In genomic region chr19:4474504-4475136, GRCh38 we compare ENCODE assay signal across 1 cellular context.
A peak's percentile ranks its signal among the peaks of the same experiment; 100 is the strongest.
TF ChIP-seq lines count a peak whose summit lies in the region.

No MANE protein-coding gene starts in this region.

TF ChIP-seq in GM12878, 131 proteins besides CTCF, POLR2A, EP300 and RAD21 (continues in another document):
- no peak for TF ChIP-seq CUX1 (IDR thresholded peaks at IDR 0.05; ENCODE audit: insufficient replicate concordance, low read depth, low read length)
- TF ChIP-seq GABPA (IDR thresholded peaks at IDR 0.05; ENCODE audit: low read depth) = peak; percentile 90
- TF ChIP-seq NRF1 (conservative IDR thresholded peaks at IDR 0.05; ENCODE audit: low read depth, low read length) = no peak
- peak; percentile 83; the same call in 1 of the 2 replicates for TF ChIP-seq ZBTB40 (IDR thresholded peaks at IDR 0.05; ENCODE audit: borderline replicate concordance)
- TF ChIP-seq ETV6 (conservative IDR thresholded peaks at IDR 0.05 in 1 of 2, IDR thresholded peaks at IDR 0.05 in 1 of 2; ENCODE audit: borderline replicate concordance in 1 of 2, low read depth in 1 of 2) = no peak
- TF ChIP-seq NFYA (IDR thresholded peaks at IDR 0.05; ENCODE audit: borderline replicate concordance, low read depth, low read length) = peak; percentile 54
- no peak for TF ChIP-seq E2F8 (IDR thresholded peaks at IDR 0.05; ENCODE audit: low read depth, partially characterized antibody)
- no peak for TF ChIP-seq KDM1A (IDR thresholded peaks at IDR 0.05; ENCODE audit: borderline replicate concordance)
- peak; percentile 62; the same call in 1 of the 2 replicates for TF ChIP-seq IRF3 (IDR thresholded peaks at IDR 0.05)
- peak; percentile 91 for TF ChIP-seq CHD2 (IDR thresholded peaks at IDR 0.05; ENCODE audit: borderline replicate concordance, low read depth, low read length)
- TF ChIP-seq YY1 (IDR thresholded peaks at IDR 0.05; ENCODE audit: low read depth, low read length) = no peak
- TF ChIP-seq IRF4 (IDR thresholded peaks at IDR 0.05; ENCODE audit: low read depth, low read length) = no peak
- TF ChIP-seq SP1 (IDR thresholded peaks at IDR 0.05; ENCODE audit: low read depth, low read length) = peak; percentile 89
- peak; percentile 53; the same call in 1 of the 2 replicates for TF ChIP-seq CEBPZ (IDR thresholded peaks at IDR 0.05; ENCODE audit: low read depth, low read length)
- TF ChIP-seq PBX3 (IDR thresholded peaks at IDR 0.05; ENCODE audit: insufficient replicate concordance, low read depth, low read length) = peak; percentile 98
- TF ChIP-seq CREB1 (IDR thresholded peaks at IDR 0.05; ENCODE audit: low read depth) = 0 out of 2 replicates have a peak, but pooled peaks have one; percentile 29
- TF ChIP-seq PKNOX1 (IDR thresholded peaks at IDR 0.05) = peak; percentile 99
- TF ChIP-seq CEBPB (IDR thresholded peaks at IDR 0.05; ENCODE audit: borderline replicate concordance in 1 of 2, low read depth in 2 of 2, low read length in 2 of 2) = 0 out of 4 replicates have a peak, but pooled peaks of 1 of the 2 experiments have one; percentile 21
- TF ChIP-seq FOS (IDR thresholded peaks at IDR 0.05; ENCODE audit: borderline replicate concordance, extremely low read depth, insufficient read length) = peak; percentile 25
- no peak for TF ChIP-seq ZBTB11 (CRISPR knock-in tag; IDR thresholded peaks at IDR 0.05)
- no peak for TF ChIP-seq ZBED1 (IDR thresholded peaks at IDR 0.05; ENCODE audit: borderline replicate concordance)
- TF ChIP-seq E4F1 (IDR thresholded peaks at IDR 0.05; ENCODE audit: borderline replicate concordance, partially characterized antibody) = peak; percentile 48
- TF ChIP-seq DPF2 (IDR thresholded peaks at IDR 0.05) = peak; percentile 94
- TF ChIP-seq IKZF1 (conservative IDR thresholded peaks at IDR 0.05) = peak; percentile 53; the same call in 1 of the 2 replicates
